Comparison of ENCODE assay signal across 8 cellular contexts in genomic region chr12:89863332-89863938, GRCh38.
DNase-seq lines count a peak whose midpoint lies in the region; ATAC-seq and TF ChIP-seq lines count a peak whose summit lies in the region.

No MANE protein-coding gene starts in this region.

- H3K9me3 ChIP-seq in Loucy (ENCODE audit: insufficient read depth, low read depth, low read length): no peaks in the 10 kb centered on the region
- no peaks in the 10 kb centered on the region for H3K9me3 ChIP-seq in muscle layer of duodenum (ENCODE audit: control insufficient read depth in 1 of 2, low read length in 2 of 2)

- no peak for TF ChIP-seq CTCF in GM10266 (IDR thresholded peaks at IDR 0.05; ENCODE audit: control insufficient read depth, insufficient read depth, low read depth, missing control alignments)
- no peak for TF ChIP-seq CTCF in Loucy (conservative IDR thresholded peaks at IDR 0.05; ENCODE audit: low read length)

- H3K4me3 ChIP-seq in Loucy (ENCODE audit: low read length, poor library complexity, severe bottlenecking) (peak overlapping the region; percentile 12), muscle layer of duodenum (ENCODE audit: low read depth in 1 of 2, low read length in 2 of 2) (peak overlapping the region in 1 of 2 donors; percentile 34)

- H3K9me2 ChIP-seq in Loucy (replicated peaks; ENCODE audit: low read depth, low read length): no peaks in the 10 kb centered on the region

- H3K9me3 Mint-ChIP-seq in activated T-helper 2 cell treated with anti-CD3 and anti-CD28 coated beads, Interferon-gamma antibody, Interleukin-2, Interleukin-4, amounts not matched to agents 10 μg/mL and 5 μg/mL and 100 μg/mL, durations not matched to agents 14 hours and 24 hours and 36 hours: peaks cover 17% of the 10 kb centered on the region

- H3F3A ChIP-seq in Loucy (ENCODE audit: low read depth): no peaks in the 10 kb centered on the region

- DNase-seq in GM10266 (ENCODE audit: extremely low spot score) (peak; percentile 42), NCI-H510A (lab: John Stamatoyannopoulos, UW) (no peak), SIG-M5 (lab: John Stamatoyannopoulos, UW) (no peak), NCI-H1417 treated with DMSO at 0.1 percent for 48 hours (lab: John Stamatoyannopoulos, UW) (no peak)
- DNase-seq in activated T-helper 2 cell treated with anti-CD3 and anti-CD28 coated beads, Interferon-gamma antibody, Interleukin-2, Interleukin-4, amounts not matched to agents 10 μg/mL and 5 μg/mL and 100 μg/mL, durations not matched to agents 14 hours and 24 hours and 36 hours (ENCODE audit: low spot score): peak; percentile 54

- peaks cover 38% of the 10 kb centered on the region for H3K4me1 Mint-ChIP-seq in activated T-helper 2 cell treated with anti-CD3 and anti-CD28 coated beads, Interferon-gamma antibody, Interleukin-2, Interleukin-4, amounts not matched to agents 10 μg/mL and 5 μg/mL and 100 μg/mL, durations not matched to agents 14 hours and 24 hours and 36 hours (ENCODE audit: low read depth)

- peak overlapping the region; percentile 76 for H2AFZ ChIP-seq in Loucy (ENCODE audit: low read length)

- H3K27me3 Mint-ChIP-seq in activated T-helper 2 cell treated with anti-CD3 and anti-CD28 coated beads, Interferon-gamma antibody, Interleukin-2, Interleukin-4, amounts not matched to agents 10 μg/mL and 5 μg/mL and 100 μg/mL, durations not matched to agents 14 hours and 24 hours and 36 hours (ENCODE audit: low read depth): no peaks in the 10 kb centered on the region

- H3K27ac ChIP-seq in muscle layer of duodenum (ENCODE audit: low read length): peak overlapping the region; percentile 81

- peak overlapping the region; percentile 74 for H3K4me3 Mint-ChIP-seq in activated T-helper 2 cell treated with anti-CD3 and anti-CD28 coated beads, Interferon-gamma antibody, Interleukin-2, Interleukin-4, amounts not matched to agents 10 μg/mL and 5 μg/mL and 100 μg/mL, durations not matched to agents 14 hours and 24 hours and 36 hours (ENCODE audit: low read depth)

- peak overlapping the region; percentile 95 for H3K27ac Mint-ChIP-seq in activated T-helper 2 cell treated with anti-CD3 and anti-CD28 coated beads, Interferon-gamma antibody, Interleukin-2, Interleukin-4, amounts not matched to agents 10 μg/mL and 5 μg/mL and 100 μg/mL, durations not matched to agents 14 hours and 24 hours and 36 hours

- H4K20me1 ChIP-seq in Loucy (ENCODE audit: insufficient read depth, low read length, poor library complexity, severe bottlenecking): no peaks in the 10 kb centered on the region

- no peaks in the 10 kb centered on the region for H3K79me2 ChIP-seq in Loucy (ENCODE audit: insufficient read depth, low read length)

- no peaks in the 10 kb centered on the region for H3K36me3 ChIP-seq in Loucy (ENCODE audit: insufficient read depth, low read length)
- H3K36me3 ChIP-seq in muscle layer of duodenum (ENCODE audit: control insufficient read depth in 1 of 2, insufficient read depth in 2 of 2, low read length in 2 of 2): no peaks in the 10 kb centered on the region

- H3K9ac ChIP-seq in Loucy (ENCODE audit: low read depth, low read length, poor library complexity, severe bottlenecking): no peak overlapping the region

- peak overlapping the region; percentile 38 for H3K4me2 ChIP-seq in Loucy (ENCODE audit: low read depth, low read length, poor library complexity, severe bottlenecking)

- peaks cover 18% of the 10 kb centered on the region for H3K36me3 Mint-ChIP-seq in activated T-helper 2 cell treated with anti-CD3 and anti-CD28 coated beads, Interferon-gamma antibody, Interleukin-2, Interleukin-4, amounts not matched to agents 10 μg/mL and 5 μg/mL and 100 μg/mL, durations not matched to agents 14 hours and 24 hours and 36 hours (ENCODE audit: low read depth)

- H3K4me1 ChIP-seq in Loucy (ENCODE audit: insufficient read depth, low read length, poor library complexity, severe bottlenecking) (peaks cover 22% of the 10 kb centered on the region), muscle layer of duodenum (ENCODE audit: control insufficient read depth in 1 of 2, insufficient read depth in 2 of 2, low read length in 2 of 2) (no peaks in the 10 kb centered on the region)

- ATAC-seq in GM21576 (IDR thresholded peaks at IDR 0.05; ENCODE audit: unreplicated experiment): peak; percentile 67

- intact Hi-C loops in activated T-helper 2 cell treated with anti-CD3 and anti-CD28 coated beads, Interferon-gamma antibody, Interleukin-2, Interleukin-4, amounts not matched to agents 10 μg/mL and 5 μg/mL and 100 μg/mL, durations not matched to agents 14 hours and 24 hours and 36 hours (cut with micrococcal nuclease): loop anchor here (1.0 to 10.0 kb wide), 6 partner anchors 17 to 823 kb away; no protein-coding TSS in a partner anchor

- no peaks in the 10 kb centered on the region for H3K27me3 ChIP-seq in Loucy (ENCODE audit: insufficient read depth, low read length, poor library complexity, severe bottlenecking)
- no peaks in the 10 kb centered on the region for H3K27me3 ChIP-seq in muscle layer of duodenum (ENCODE audit: low read depth, low read length)

Comparison
In these comparisons a context has a peak if more than half of its experiments do, and no peak if none do; other contexts are left out.
1. DNase-seq: peak in GM10266 (single experiment) and activated T-helper 2 cell treated with anti-CD3 and anti-CD28 coated beads, Interferon-gamma antibody, Interleukin-2, Interleukin-4, amounts not matched to agents 10 μg/mL and 5 μg/mL and 100 μg/mL, durations not matched to agents 14 hours and 24 hours and 36 hours (single experiment); none in NCI-H510A (single experiment), SIG-M5 (single experiment) and NCI-H1417 treated with DMSO at 0.1 percent for 48 hours (single experiment).